ENCODE assay signal across 8 cellular contexts in genomic region chr11:62880803-62881578, GRCh38. TPM values are rescaled to one million over a fixed set of nuclear protein-coding genes. Genes with fewer than 3 reads are reported as not detected.
DNase-seq lines count a peak whose midpoint lies in the region; ATAC-seq, FAIRE-seq and TF ChIP-seq lines count a peak whose summit lies in the region.

SLC3A2 (plus strand) TSS chr11:62880896; CDS start chr11:62881024, 128 bp downstream.

- H4K20me1 ChIP-seq in fibroblast of lung (ENCODE audit: control insufficient read depth, extremely low read depth, insufficient read depth, low read length), result peaks cover 2% of the 10 kb centered on the region

- H3K4me3 Mint-ChIP-seq in IgD-negative memory B cell (peak within 1 kb of the TSS; percentile 99 to 100 (median 100)), natural killer cell (peak within 1 kb of the TSS; percentile 100)
- H3K4me3 Mint-ChIP-seq in activated T-helper 1 cell treated with anti-CD3 and anti-CD28 coated beads, Interleukin-12 subunit alpha, Interleukin-12 subunit beta, Interleukin-2, Interleukin-4 antibody, amounts not matched to agents 30 ng/mL and 10 ng/mL and 1 ng/mL, durations not matched to agents 14 hours and 24 hours and 36 hours, result peak within 1 kb of the TSS; percentile 99

- peak; percentile 87 for DNase-seq in DMS79 treated with DMSO at 0.1 percent for 48 hours (lab: John Stamatoyannopoulos, UW)
- peak; percentile 74 for DNase-seq in RCC 7860 (ENCODE audit: low spot score)
- peak; percentile 83 for DNase-seq in activated T-helper 1 cell treated with anti-CD3 and anti-CD28 coated beads, Interleukin-12 subunit alpha, Interleukin-12 subunit beta, Interleukin-2, Interleukin-4 antibody, amounts not matched to agents 30 ng/mL and 10 ng/mL and 1 ng/mL, durations not matched to agents 14 hours and 24 hours and 36 hours (ENCODE audit: low spot score)
- peak; percentile 83 to 87 for DNase-seq in fibroblast of lung (ENCODE audit: low read depth in 2 of 2)
- DNase-seq in natural killer cell, result peak; percentile 88
- peak; percentile 89 for DNase-seq in stimulated activated naive CD8-positive, alpha-beta T cell treated with anti-CD3 and anti-CD28 coated beads, Interleukin-15, Interleukin-2, amounts not matched to agents 100 U/mL and 50 U/mL, for 24 hours

- H3K4me1 ChIP-seq in fibroblast of lung (ENCODE audit: control insufficient read depth, extremely low read depth, insufficient read depth, low read length), result peaks cover 25% of the 10 kb centered on the region

- peak within 1 kb of the TSS; percentile 100 for H3K9ac ChIP-seq in fibroblast of lung (ENCODE audit: insufficient read depth, low read length)

- H3K4me3 ChIP-seq in fibroblast of lung (replicated peaks in 1 of 4; ENCODE audit: control extremely low read depth in 1 of 4, insufficient read depth in 1 of 4, low read depth in 3 of 4, low read length in 4 of 4), result peak within 1 kb of the TSS; percentile 99 to 100 (median 99)

- no peaks in the 10 kb centered on the region for H3K27me3 Mint-ChIP-seq in IgD-negative memory B cell
- peaks cover 2% of the 10 kb centered on the region for H3K27me3 Mint-ChIP-seq in activated T-helper 1 cell treated with anti-CD3 and anti-CD28 coated beads, Interleukin-12 subunit alpha, Interleukin-12 subunit beta, Interleukin-2, Interleukin-4 antibody, amounts not matched to agents 30 ng/mL and 10 ng/mL and 1 ng/mL, durations not matched to agents 14 hours and 24 hours and 36 hours (ENCODE audit: insufficient read depth)
- H3K27me3 Mint-ChIP-seq in natural killer cell (ENCODE audit: low read depth in 2 of 2), result no peaks in the 10 kb centered on the region

- H3K9me3 ChIP-seq in fibroblast of lung (ENCODE audit: control insufficient read depth, insufficient read depth, low read depth, low read length), result no peaks in the 10 kb centered on the region

- peak within 1 kb of the TSS; percentile 37 for H2AFZ ChIP-seq in fibroblast of lung (ENCODE audit: low read length)

- peak within 1 kb of the TSS; percentile 100 for H3K27ac ChIP-seq in fibroblast of lung (ENCODE audit: insufficient read depth, low read length)

- H3K9me3 Mint-ChIP-seq in IgD-negative memory B cell (no peaks in the 10 kb centered on the region), natural killer cell (no peaks in the 10 kb centered on the region)
- no peaks in the 10 kb centered on the region for H3K9me3 Mint-ChIP-seq in activated T-helper 1 cell treated with anti-CD3 and anti-CD28 coated beads, Interleukin-12 subunit alpha, Interleukin-12 subunit beta, Interleukin-2, Interleukin-4 antibody, amounts not matched to agents 30 ng/mL and 10 ng/mL and 1 ng/mL, durations not matched to agents 14 hours and 24 hours and 36 hours

- peak; percentile 82 for ATAC-seq in GM21528 (IDR thresholded peaks at IDR 0.05; ENCODE audit: low FRiP score, unreplicated experiment)
- ATAC-seq in natural killer cell, result peak; percentile 72 to 89 (median 80)
- peak; percentile 81 for ATAC-seq in stimulated activated naive CD8-positive, alpha-beta T cell treated with anti-CD3 and anti-CD28 coated beads, Interleukin-15, Interleukin-2, amounts not matched to agents 100 U/mL and 50 U/mL, for 24 hours

- H3K4me2 ChIP-seq in fibroblast of lung (ENCODE audit: extremely low read depth, insufficient read depth, low read length), result peak within 1 kb of the TSS; percentile 98

- H3K4me1 Mint-ChIP-seq in IgD-negative memory B cell (peaks cover 24 to 52% (median 27%) of the 10 kb centered on the region in 3 donors), natural killer cell (peaks cover 41 to 56% of the 10 kb centered on the region in 2 donors)
- H3K4me1 Mint-ChIP-seq in activated T-helper 1 cell treated with anti-CD3 and anti-CD28 coated beads, Interleukin-12 subunit alpha, Interleukin-12 subunit beta, Interleukin-2, Interleukin-4 antibody, amounts not matched to agents 30 ng/mL and 10 ng/mL and 1 ng/mL, durations not matched to agents 14 hours and 24 hours and 36 hours (ENCODE audit: low read depth), result peaks cover 52% of the 10 kb centered on the region

- intact Hi-C loops in activated T-helper 1 cell treated with anti-CD3 and anti-CD28 coated beads, Interleukin-12 subunit alpha, Interleukin-12 subunit beta, Interleukin-2, Interleukin-4 antibody, amounts not matched to agents 30 ng/mL and 10 ng/mL and 1 ng/mL, durations not matched to agents 14 hours and 24 hours and 36 hours (cut with micrococcal nuclease), result loop anchor here (1.0 to 5.0 kb wide), 15 partner anchors 19 to 454 kb away; partner anchors contain the start of genes C11orf98, CSKMT, EEF1G and NXF1
- intact Hi-C loops in natural killer cell (cut with micrococcal nuclease), result loop anchor here (1.0 to 5.0 kb wide), 6 partner anchors 18 to 325 kb away; partner anchors contain the start of genes TMEM179B, TTC9C and TUT1

- peak within 1 kb of the TSS; percentile 98 to 100 (median 100) for H3K27ac Mint-ChIP-seq in IgD-negative memory B cell
- peak within 1 kb of the TSS; percentile 100 for H3K27ac Mint-ChIP-seq in activated T-helper 1 cell treated with anti-CD3 and anti-CD28 coated beads, Interleukin-12 subunit alpha, Interleukin-12 subunit beta, Interleukin-2, Interleukin-4 antibody, amounts not matched to agents 30 ng/mL and 10 ng/mL and 1 ng/mL, durations not matched to agents 14 hours and 24 hours and 36 hours
- H3K27ac Mint-ChIP-seq in natural killer cell, result peak within 1 kb of the TSS; percentile 99

- TF ChIP-seq CTCF in fibroblast of lung (conservative IDR thresholded peaks at IDR 0.05 in 1 of 2, IDR thresholded peaks at IDR 0.05 in 1 of 2; ENCODE audit: low read depth in 1 of 2, low read length in 2 of 2), result peak; percentile 35 to 36
- TF ChIP-seq CTCF in natural killer cell (IDR thresholded peaks at IDR 0.05), result peak; percentile 82

- H3K36me3 Mint-ChIP-seq in IgD-negative memory B cell (peaks cover 8% of the 10 kb centered on the region), natural killer cell (peaks cover 28% of the 10 kb centered on the region)
- peaks cover 48% of the 10 kb centered on the region for H3K36me3 Mint-ChIP-seq in activated T-helper 1 cell treated with anti-CD3 and anti-CD28 coated beads, Interleukin-12 subunit alpha, Interleukin-12 subunit beta, Interleukin-2, Interleukin-4 antibody, amounts not matched to agents 30 ng/mL and 10 ng/mL and 1 ng/mL, durations not matched to agents 14 hours and 24 hours and 36 hours (ENCODE audit: low read depth)

- H3K27me3 ChIP-seq in fibroblast of lung (ENCODE audit: control insufficient read depth, insufficient read depth, low read length), result no peaks in the 10 kb centered on the region

- H3K36me3 ChIP-seq in fibroblast of lung (ENCODE audit: control insufficient read depth, insufficient read depth, low read length), result peaks cover 27% of the 10 kb centered on the region

- H3K79me2 ChIP-seq in fibroblast of lung (ENCODE audit: control insufficient read depth, insufficient read depth, low read length), result peaks cover 48% of the 10 kb centered on the region

- no peak for FAIRE-seq in RCC 7860 (lab: Jason Lieb, UNC)

RNA-seq across cellular contexts. Expression of gene SLC3A2, which starts in this region (rescaled TPM):
- polyA plus RNA-seq in IgD-negative memory B cell, result 111 TPM
- 397 and 399 TPM in 2 replicates for total RNA-seq in activated T-helper 1 cell treated with anti-CD3 and anti-CD28 coated beads, Interleukin-12 subunit alpha, Interleukin-12 subunit beta, Interleukin-2, Interleukin-4 antibody, amounts not matched to agents 30 ng/mL and 10 ng/mL and 1 ng/mL, durations not matched to agents 14 hours and 24 hours and 36 hours
- total RNA-seq in fibroblast of lung, result 344 and 441 TPM in 2 replicates
- polyA plus RNA-seq in fibroblast of lung, result 91.2 and 132 TPM in 2 replicates
- 76.2 and 115 TPM in 2 replicates for polyA plus RNA-seq in fibroblast of lung (2012)
- 118 and 198 TPM in 2 replicates for polyA minus RNA-seq in fibroblast of lung (ENCODE audit: low replicate concordance)
- total RNA-seq in natural killer cell, result 100 to 1,000 TPM; 200 to 235 (median 207) TPM

Comparison
In these comparisons a context has a peak if more than half of its experiments do, and no peak if none do; other contexts are left out.
1. Peak in every context shown above with its lines: DNase-seq, ATAC-seq, H3K4me3 ChIP-seq and H3K27ac ChIP-seq.